8 cellular contexts compared by ENCODE assay signal in the genomic region with DNA sequence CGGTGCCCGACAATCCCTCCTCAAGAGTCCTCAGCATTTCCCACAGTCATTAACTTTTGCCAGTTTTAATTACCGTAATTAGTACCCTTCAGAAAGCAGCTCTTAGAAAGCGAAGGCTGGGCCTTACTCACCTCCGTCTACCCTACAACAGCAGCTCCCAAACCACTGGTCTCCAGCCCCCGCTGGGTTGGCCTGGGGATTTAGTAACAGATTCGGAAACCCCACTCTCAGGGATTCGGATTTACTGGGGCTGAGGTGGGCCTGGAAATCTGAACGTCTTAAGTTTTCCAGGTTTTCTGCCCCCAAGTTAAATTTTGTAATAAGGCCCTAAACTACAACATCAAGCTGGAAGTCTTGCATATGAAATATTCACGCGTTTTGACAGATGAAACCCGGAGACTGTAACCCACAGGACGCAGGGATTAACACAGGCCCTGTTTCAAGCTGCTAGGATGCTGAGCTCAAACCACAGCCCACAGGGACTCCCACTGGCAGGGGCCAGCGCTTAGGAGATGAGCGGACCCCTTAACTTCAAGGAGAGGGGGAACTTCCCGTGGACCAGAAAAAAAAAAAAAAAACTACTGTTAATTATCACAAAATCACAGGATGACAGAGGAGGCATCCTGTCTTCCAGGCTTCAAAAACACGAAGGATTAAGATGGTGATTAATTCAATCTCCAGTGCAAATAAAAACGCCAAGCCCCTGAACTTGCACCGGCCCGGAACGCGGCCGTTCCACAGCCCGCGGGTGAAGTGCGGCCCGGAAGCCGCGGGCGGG. TPM values are rescaled to one million over a fixed set of nuclear protein-coding genes. Genes with fewer than 3 reads are reported as not detected.
DNase-seq lines count a peak whose midpoint lies in the region; ATAC-seq and TF ChIP-seq lines count a peak whose summit lies in the region.

No MANE protein-coding gene starts in this region.

- H3K4me2 ChIP-seq in PC-9: peak overlapping the region; percentile 99

- intact Hi-C loops in Right ventricle myocardium superior (cut with DNase I): no loop called here
- intact Hi-C loops in PC-9 (cut with micrococcal nuclease; ENCODE audit: unreplicated experiment): no loop called here

- POLR2A ChIA-PET in PC-9 (lab: Charles Lee; ENCODE audit: unreplicated experiment): interaction anchor here (0.7 kb wide), 1 partner anchor 39 kb away, joined by 28 read pairs; no protein-coding TSS in a partner anchor

- H3K27ac ChIP-seq in right atrium auricular region: peak overlapping the region; percentile 81 to 90
- H3K27ac ChIP-seq in PC-9: no peak overlapping the region
- H3K27ac ChIP-seq in coronary artery: peak overlapping the region; percentile 89 to 95

- H3F3A ChIP-seq in PC-9 (ENCODE audit: insufficient read depth, low read depth): peaks cover 16% of the 10 kb centered on the region; the same call in 1 of the 2 replicates

- H4K20me1 ChIP-seq in PC-9 (ENCODE audit: insufficient read depth): peaks cover 47% of the 10 kb centered on the region

- H3K9ac ChIP-seq in mucosa of stomach (ENCODE audit: low read length): peak overlapping the region; percentile 83

- H2AFZ ChIP-seq in PC-9: peak overlapping the region; percentile 79; the same call in 1 of the 2 replicates

- H3K79me2 ChIP-seq in PC-9 (ENCODE audit: low read depth): peaks cover 60% of the 10 kb centered on the region

- H3K9me2 ChIP-seq in PC-9 (ENCODE audit: insufficient read depth): no peaks in the 10 kb centered on the region

- H3K4me3 ChIP-seq in right atrium auricular region (peak overlapping the region; percentile 78 to 80), PC-9 (peak overlapping the region; percentile 92), coronary artery (peak overlapping the region; percentile 76), mucosa of stomach (ENCODE audit: low read length) (peak overlapping the region; percentile 80)

- no peaks in the 10 kb centered on the region for H3K9me3 ChIP-seq in right atrium auricular region
- no peaks in the 10 kb centered on the region; the same call in 1 of the 2 replicates for H3K9me3 ChIP-seq in PC-9 (ENCODE audit: insufficient read depth, low read depth)
- H3K9me3 ChIP-seq in mucosa of stomach (ENCODE audit: control insufficient read depth, low read length): no peaks in the 10 kb centered on the region

- H3K4me1 ChIP-seq in right atrium auricular region: peaks cover 0 to 25% of the 10 kb centered on the region in 2 donors
- H3K4me1 ChIP-seq in PC-9 (replicated peaks; ENCODE audit: insufficient read depth): peaks cover 33% of the 10 kb centered on the region
- H3K4me1 ChIP-seq in mucosa of stomach (ENCODE audit: control insufficient read depth, insufficient read depth, low read length): peaks cover 16% of the 10 kb centered on the region

- H3K27me3 ChIP-seq in right atrium auricular region (no peaks in the 10 kb centered on the region), PC-9 (ENCODE audit: insufficient read depth, low read depth) (peaks cover 13% of the 10 kb centered on the region), mucosa of stomach (ENCODE audit: control insufficient read depth, insufficient read depth, low read length) (no peaks in the 10 kb centered on the region)

- BruUV-seq in PC-9 (replicated peaks; lab: Mats Ljungman, UMichigan): TSS peak; percentile 45

- no peak for TF ChIP-seq CTCF in right atrium auricular region (IDR thresholded peaks at IDR 0.05)
- no peak for TF ChIP-seq CTCF in PC-9 (conservative IDR thresholded peaks at IDR 0.05)
- no peak for TF ChIP-seq CTCF in coronary artery (IDR thresholded peaks at IDR 0.05)

- ATAC-seq in Right ventricle myocardium superior (ENCODE audit: poor library complexity): no peak
- ATAC-seq in GM21423 (IDR thresholded peaks at IDR 0.05; ENCODE audit: unreplicated experiment): no peak

- CTCF ChIA-PET in PC-9 (lab: Charles Lee): interaction anchor here (0.9 kb wide), 1 partner anchor 76 kb away, joined by 3 read pairs; no protein-coding TSS in a partner anchor

- DNase-seq in right atrium auricular region (ENCODE audit: low spot score) (no peak), Right ventricle myocardium superior (no peak), PC-9 (no peak), coronary artery (ENCODE audit: low spot score) (no peak), islet precursor cell (no peak), 8988T (no peak)

- no peaks in the 10 kb centered on the region for H3K36me3 ChIP-seq in right atrium auricular region
- H3K36me3 ChIP-seq in PC-9 (ENCODE audit: low read depth): peaks cover 4% of the 10 kb centered on the region; the same call in 1 of the 2 replicates
- H3K36me3 ChIP-seq in mucosa of stomach (ENCODE audit: control insufficient read depth, insufficient read depth, low read length): no peaks in the 10 kb centered on the region

RNA-seq across cellular contexts. Expression of a gene that starts 1.0 kb away (rescaled TPM):
- total RNA-seq in right atrium auricular region (10 to 100 TPM; 15.9 to 17.6 TPM), Right ventricle myocardium superior (23.8 TPM), PC-9 (2021) (55.6 and 65.2 TPM in 2 replicates)

RNA-seq across cellular contexts. Expression of a gene that starts 37.3 kb away (rescaled TPM):
- total RNA-seq in right atrium auricular region: 1 to 10 TPM; 2.5 to 4.8 TPM
- 2.5 TPM for total RNA-seq in Right ventricle myocardium superior
- total RNA-seq in PC-9 (2021): 8.4 and 14.3 TPM in 2 replicates

RNA-seq across cellular contexts. Expression of a gene that starts 43.7 kb away (rescaled TPM):
- total RNA-seq in right atrium auricular region (1 to 10 TPM in 1 of 2 donors, under 1 TPM in 1; 0.33 to 1.5 TPM), Right ventricle myocardium superior (not detected), PC-9 (2021) (9.7 and 18.3 TPM in 2 replicates)
